In the genomic region with DNA sequence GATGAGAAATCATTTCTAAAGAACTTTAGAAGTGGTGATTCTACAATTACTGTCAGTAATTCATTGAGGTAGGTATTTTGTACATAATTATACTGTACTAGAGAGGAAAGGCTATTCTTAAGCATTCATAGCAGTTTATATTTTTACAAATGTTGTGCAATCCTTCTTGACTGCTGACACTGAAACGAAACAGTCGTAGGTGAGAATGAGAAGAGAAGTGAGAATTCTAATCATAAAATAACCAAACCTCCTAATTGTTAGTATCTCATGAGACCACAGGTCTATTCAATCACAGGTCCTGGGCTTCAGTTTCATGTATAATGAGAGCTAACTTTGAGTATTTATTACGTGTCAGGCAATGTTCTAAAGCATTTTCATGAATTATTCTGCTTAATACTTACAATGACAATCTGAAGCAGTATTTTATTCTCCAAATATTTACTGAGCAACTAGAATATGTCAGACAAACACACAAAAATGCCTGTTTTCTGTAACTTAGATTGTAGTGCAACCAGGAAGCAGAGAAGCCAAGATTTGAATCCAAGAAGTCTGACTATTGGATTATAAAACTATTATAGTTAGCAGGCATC, we compare ENCODE assay signal across 30 cellular contexts. TPM values are rescaled to one million over a fixed set of nuclear protein-coding genes. Genes with fewer than 3 reads are reported as not detected.
DNase-seq lines count a peak whose midpoint lies in the region; ATAC-seq, FAIRE-seq and TF ChIP-seq lines count a peak whose summit lies in the region.
"Had no signal": no experiment of that assay in that cellular context is flagged by ENCODE, and none has a peak within 500 bp of the region (broad histone marks: within the 10 kb centered on the region; RNA-seq: fewer than 3 reads in every experiment).

No MANE protein-coding gene starts in this region.

- H3K9me3 ChIP-seq in HepG2 (ENCODE audit: low read length) (no peaks in the 10 kb centered on the region), right lobe of liver (no peaks in the 10 kb centered on the region), esophagus muscularis mucosa (no peaks in the 10 kb centered on the region)
- H3K9me3 ChIP-seq: A549, heart right ventricle, Peyer's patch had no signal

- H3K27ac Mint-ChIP-seq in HFFc6: no peak overlapping the region
- H3K27ac Mint-ChIP-seq: activated T-cell treated with anti-CD3 and anti-CD28 coated beads, Interleukin-2, amount 50 U/mL, for 24 hours; progenitor cell of endocrine pancreas; stimulated activated effector memory CD8-positive, alpha-beta T cell treated with anti-CD3 and anti-CD28 coated beads, Interleukin-12 subunit alpha, Interleukin-12 subunit beta, amount 100 ng/mL, for 72 hours; T-cell had no signal

- DNase-seq in HepG2 (ENCODE audit: low spot score) (no peak), right lobe of liver (no peak), esophagus muscularis mucosa (ENCODE audit: extremely low spot score) (no peak), T1000 (lab: John Stamatoyannopoulos, UW) (no peak), GM19240 (ENCODE audit: insufficient read length, low spot score) (no peak), HFFc6 (no peak)
- DNase-seq: activated CD4-positive, alpha-beta T cell treated with anti-CD3 and anti-CD28 coated beads for 1 hour; activated T-cell treated with anti-CD3 and anti-CD28 coated beads, Interleukin-2, amount 50 U/mL, for 24 hours; DMS79; H7; heart right ventricle; left colon; midbrain; NCI-H1105 treated with DMSO at 0.1 percent for 48 hours; NCI-H2081; NK-92 treated with Interleukin-12 subunit alpha and Interleukin-12 subunit beta, amount 100 ng/mL, for 24 hours; Peyer's patch; stimulated activated CD4-positive, alpha-beta T cell treated with anti-CD3 and anti-CD28 coated beads, Interleukin-2, amount 100 ng/mL, for 24 hours; T-cell; trophoblast cell had no signal

- TF ChIP-seq POLR2A in HepG2 (IDR thresholded peaks at IDR 0.05; ENCODE audit: insufficient read depth in 1 of 2, low read depth in 2 of 2, low read length in 2 of 2): no peak
- no peak for TF ChIP-seq POLR2A in right lobe of liver (IDR thresholded peaks at IDR 0.05)
- TF ChIP-seq POLR2A in esophagus muscularis mucosa (IDR thresholded peaks at IDR 0.05; ENCODE audit: low read depth): no peak

- FAIRE-seq in HepG2 (lab: Jason Lieb, UNC): no peak
- FAIRE-seq: A549, TTC549 had no signal

- H3K36me3 Mint-ChIP-seq in HFFc6 (ENCODE audit: low read depth): no peaks in the 10 kb centered on the region
- H3K36me3 Mint-ChIP-seq: stimulated activated effector memory CD8-positive, alpha-beta T cell treated with anti-CD3 and anti-CD28 coated beads, Interleukin-12 subunit alpha, Interleukin-12 subunit beta, amount 100 ng/mL, for 72 hours; T-cell had no signal

- WGBS in HepG2 (ENCODE audit: low lambda C conversion rate): 34% methylated on average over 3 of the region's 3 CpGs
- 64% methylated on average over 3 of the region's 3 CpGs for WGBS in right lobe of liver (ENCODE audit: insufficient coverage, low coverage, low lambda C conversion rate, missing lambda C conversion rate)
- 81% methylated on average over 3 of the region's 3 CpGs for WGBS in esophagus muscularis mucosa

- H3K36me3 ChIP-seq in HepG2 (replicated peaks in 1 of 2; ENCODE audit: control insufficient read depth in 1 of 2, insufficient read depth in 2 of 2, low read length in 2 of 2) (no peaks in the 10 kb centered on the region), right lobe of liver (no peaks in the 10 kb centered on the region), esophagus muscularis mucosa (no peaks in the 10 kb centered on the region), rectal smooth muscle tissue (ENCODE audit: control insufficient read depth, insufficient read depth, low read length) (no peaks in the 10 kb centered on the region)
- H3K36me3 ChIP-seq: cardiac muscle cell, heart right ventricle, Peyer's patch had no signal

- POLR2A ChIA-PET in HepG2 (lab: Yijun Ruan, JAX): no interaction called here

- H3K27ac ChIP-seq in HepG2 (ENCODE audit: extremely low read length, insufficient read depth, low read length): no peak overlapping the region
- no peak overlapping the region for H3K27ac ChIP-seq in right lobe of liver
- H3K27ac ChIP-seq in esophagus muscularis mucosa (replicated peaks in 1 of 4): peak overlapping the region in 3 of 4 donors; percentile 21 to 28 (median 24)
- H3K27ac ChIP-seq in rectal smooth muscle tissue (ENCODE audit: low read depth, low read length): peak overlapping the region; percentile 75
- H3K27ac ChIP-seq: A549, cardiac muscle cell had no signal

- TF ChIP-seq EP300 in HepG2 (IDR thresholded peaks at IDR 0.05; ENCODE audit: low read depth in 2 of 2, low read length in 2 of 2) (no peak), HepG2 (CRISPR knock-in tag; IDR thresholded peaks at IDR 0.05; ENCODE audit: borderline replicate concordance) (no peak), esophagus muscularis mucosa (IDR thresholded peaks at IDR 0.05) (no peak)

- H3K27me3 ChIP-seq in HepG2 (ENCODE audit: control insufficient read depth in 1 of 2, insufficient read depth in 2 of 2, low read length in 2 of 2): no peaks in the 10 kb centered on the region
- no peaks in the 10 kb centered on the region for H3K27me3 ChIP-seq in right lobe of liver
- no peaks in the 10 kb centered on the region for H3K27me3 ChIP-seq in esophagus muscularis mucosa
- H3K27me3 ChIP-seq in rectal smooth muscle tissue (ENCODE audit: control insufficient read depth, insufficient read depth, low read length): no peaks in the 10 kb centered on the region
- H3K27me3 ChIP-seq: cardiac muscle cell, heart right ventricle, Peyer's patch had no signal

- H3K4me3 ChIP-seq in HepG2 (replicated peaks in 1 of 3; ENCODE audit: insufficient read depth in 1 of 3, low read depth in 2 of 3, low read length in 3 of 3): no peak overlapping the region
- H3K4me3 ChIP-seq in right lobe of liver: no peak overlapping the region
- no peak overlapping the region for H3K4me3 ChIP-seq in esophagus muscularis mucosa
- no peak overlapping the region for H3K4me3 ChIP-seq in rectal smooth muscle tissue (ENCODE audit: low read length)
- H3K4me3 ChIP-seq: A549, cardiac muscle cell, heart right ventricle, Peyer's patch, skin epidermis had no signal

- H4K20me1 ChIP-seq in HepG2 (ENCODE audit: insufficient read depth, low read length): no peaks in the 10 kb centered on the region

- no peak overlapping the region for H3K4me2 ChIP-seq in HepG2 (ENCODE audit: low read depth, low read length)
- H3K4me2 ChIP-seq: A549 had no signal

- no peak overlapping the region for H3K4me3 Mint-ChIP-seq in HFFc6
- H3K4me3 Mint-ChIP-seq: activated T-cell treated with anti-CD3 and anti-CD28 coated beads, Interleukin-2, amount 50 U/mL, for 24 hours; stimulated activated effector memory CD8-positive, alpha-beta T cell treated with anti-CD3 and anti-CD28 coated beads, Interleukin-12 subunit alpha, Interleukin-12 subunit beta, amount 100 ng/mL, for 72 hours; T-cell had no signal

- no peaks in the 10 kb centered on the region for H3K79me2 ChIP-seq in HepG2 (ENCODE audit: insufficient read depth, low read length)

- TF ChIP-seq RAD21 in HepG2 (CRISPR knock-in tag; IDR thresholded peaks at IDR 0.05): no peak

- H3K9ac ChIP-seq in HepG2 (ENCODE audit: insufficient read depth, low read depth, low read length): no peak overlapping the region
- H3K9ac ChIP-seq in rectal smooth muscle tissue (ENCODE audit: low read length): no peak overlapping the region

- TF ChIP-seq CTCF in HepG2 (CRISPR knock-in tag; IDR thresholded peaks at IDR 0.05) (no peak), right lobe of liver (IDR thresholded peaks at IDR 0.05) (no peak), esophagus muscularis mucosa (IDR thresholded peaks at IDR 0.05) (no peak), HFFc6 (IDR thresholded peaks at IDR 0.05) (no peak)

- BruUV-seq in HepG2 (replicated peaks; lab: Mats Ljungman, UMichigan): no TSS peak

- ATAC-seq in HepG2 (no peak), right lobe of liver (no peak), GM21367 (IDR thresholded peaks at IDR 0.05; ENCODE audit: unreplicated experiment) (no peak)
- ATAC-seq: A549; heart right ventricle; stimulated activated effector memory CD8-positive, alpha-beta T cell treated with anti-CD3 and anti-CD28 coated beads, Interleukin-12 subunit alpha, Interleukin-12 subunit beta, amount 100 ng/mL, for 72 hours; T-cell had no signal

- in situ Hi-C loops in HepG2 (cut with HindIII; ENCODE audit: extremely low pct_ligation_motif_present, low pct_unique_long_range_greater_than_20kb): no loop called here

- CTCF ChIA-PET in HepG2 (lab: Yijun Ruan, JAX; ENCODE audit: low intra/inter-chr PET ratio, low total read pairs): no interaction called here

- H3K27me3 Mint-ChIP-seq in HFFc6 (ENCODE audit: insufficient read depth): peaks cover 2% of the 10 kb centered on the region; the same call in 1 of the 2 replicates
- H3K27me3 Mint-ChIP-seq: progenitor cell of endocrine pancreas had no signal

- H2AFZ ChIP-seq in HepG2 (ENCODE audit: low read length): no peak overlapping the region

- H3K9me3 Mint-ChIP-seq in HFFc6: no peaks in the 10 kb centered on the region; the same call in 1 of the 2 replicates
- H3K9me3 Mint-ChIP-seq: activated T-cell treated with anti-CD3 and anti-CD28 coated beads, Interleukin-2, amount 50 U/mL, for 24 hours; stimulated activated effector memory CD8-positive, alpha-beta T cell treated with anti-CD3 and anti-CD28 coated beads, Interleukin-12 subunit alpha, Interleukin-12 subunit beta, amount 100 ng/mL, for 72 hours; T-cell had no signal

- no peaks in the 10 kb centered on the region for H3K4me1 Mint-ChIP-seq in HFFc6 (ENCODE audit: low read depth)
- H3K4me1 Mint-ChIP-seq: stimulated activated effector memory CD8-positive, alpha-beta T cell treated with anti-CD3 and anti-CD28 coated beads, Interleukin-12 subunit alpha, Interleukin-12 subunit beta, amount 100 ng/mL, for 72 hours; T-cell had no signal

- H3K4me1 ChIP-seq in HepG2 (ENCODE audit: insufficient read depth, low read length): no peaks in the 10 kb centered on the region
- H3K4me1 ChIP-seq in right lobe of liver: no peaks in the 10 kb centered on the region
- H3K4me1 ChIP-seq in esophagus muscularis mucosa: peaks cover 4 to 75% (median 37%) of the 10 kb centered on the region in 4 donors
- peaks cover 49% of the 10 kb centered on the region for H3K4me1 ChIP-seq in rectal smooth muscle tissue (ENCODE audit: control insufficient read depth, insufficient read depth, low read length)
- H3K4me1 ChIP-seq: Peyer's patch had no signal

- intact Hi-C loops in HepG2 (cut with micrococcal nuclease; ENCODE audit: unreplicated experiment) (no loop called here), right lobe of liver (cut with DNase I) (no loop called here), esophagus muscularis mucosa (cut with DNase I) (no loop called here)

RNA-seq across cellular contexts. Expression of gene RERG, which starts 24.4 kb away (rescaled TPM):
- total RNA-seq in HepG2 (2016; rRNA removed; fragmentation: Illumina TruSeq; extraction: Trizol) (not detected in 2 replicates), right lobe of liver (1 to 10 TPM in 3 of 6 experiments, under 1 TPM in 3; 0.68 to 2.1 (median 1.0) TPM), esophagus muscularis mucosa (10 to 100 TPM in 3 of 4 donors, 1 to 10 TPM in 1; 5.0 to 15.4 (median 12.7) TPM)
- not detected in 2 replicates for total RNA-seq in HepG2 (2016; cell fraction: cytosol; rRNA removed; fragmentation: Illumina TruSeq; extraction: Trizol; ENCODE audit: low read depth)
- total RNA-seq in HepG2 (2016; cell fraction: insoluble cytoplasmic fraction; rRNA removed; fragmentation: Illumina TruSeq; extraction: Trizol): not detected in 2 replicates
- total RNA-seq in HepG2 (2016; cell fraction: membrane; rRNA removed; fragmentation: Illumina TruSeq; extraction: Trizol): not detected in 2 replicates
- not detected in 2 replicates for total RNA-seq in HepG2 (2016; cell fraction: nucleus; rRNA removed; fragmentation: Illumina TruSeq; extraction: Trizol)
- polyA plus RNA-seq in HepG2 (2011; rRNA removed): not detected in 2 replicates
- polyA plus RNA-seq in HepG2 (2011; cell fraction: cytosol; rRNA removed): not detected in 2 replicates
- not detected in 2 replicates for polyA plus RNA-seq in HepG2 (2011; cell fraction: nucleus; rRNA removed)
- not detected in 2 replicates for polyA plus RNA-seq in HepG2 (2012)
- polyA plus RNA-seq in HepG2 (2016; cell fraction: cytosol; fragmentation: Illumina TruSeq; extraction: Trizol; ENCODE audit: low read depth): not detected in 2 replicates
- polyA plus RNA-seq in HepG2 (2016; cell fraction: insoluble cytoplasmic fraction; fragmentation: Illumina TruSeq; extraction: Trizol; ENCODE audit: low read depth): not detected in 2 replicates
- polyA plus RNA-seq in HepG2 (2016; cell fraction: membrane; fragmentation: Illumina TruSeq; extraction: Trizol; ENCODE audit: low read depth): not detected in 2 replicates
- not detected in 2 replicates for polyA plus RNA-seq in HepG2 (2016; cell fraction: nucleus; fragmentation: Illumina TruSeq; extraction: Trizol; ENCODE audit: insufficient read depth, low read depth)
- polyA minus RNA-seq in HepG2 (2011; rRNA and poly(A)+ RNA removed; ENCODE audit: low replicate concordance): not detected in 2 replicates
- not detected in 2 replicates for polyA minus RNA-seq in HepG2 (2011; cell fraction: cytosol; rRNA and poly(A)+ RNA removed)
- polyA minus RNA-seq in HepG2 (2011; cell fraction: nucleus; rRNA and poly(A)+ RNA removed): not detected in 2 replicates
- not detected for total RNA-seq in HFFc6 (2021; fragmentation: NEBNext Ultra II Directional; extraction: Animal tissue kit (Norgen Biotek cat#: 25700))
- total RNA-seq: dermis microvascular lymphatic vessel endothelial cell, H7 had no signal
- polyA plus RNA-seq: BJ had no signal

Comparison
In these comparisons a context has a peak if more than half of its experiments do, and no peak if none do; other contexts are left out.
1. H3K27ac ChIP-seq: peak in esophagus muscularis mucosa (3 of 4) and rectal smooth muscle tissue (single experiment); none in HepG2 (single experiment) and right lobe of liver (0 of 3).